11 cellular contexts compared by ENCODE assay signal in the genomic region with DNA sequence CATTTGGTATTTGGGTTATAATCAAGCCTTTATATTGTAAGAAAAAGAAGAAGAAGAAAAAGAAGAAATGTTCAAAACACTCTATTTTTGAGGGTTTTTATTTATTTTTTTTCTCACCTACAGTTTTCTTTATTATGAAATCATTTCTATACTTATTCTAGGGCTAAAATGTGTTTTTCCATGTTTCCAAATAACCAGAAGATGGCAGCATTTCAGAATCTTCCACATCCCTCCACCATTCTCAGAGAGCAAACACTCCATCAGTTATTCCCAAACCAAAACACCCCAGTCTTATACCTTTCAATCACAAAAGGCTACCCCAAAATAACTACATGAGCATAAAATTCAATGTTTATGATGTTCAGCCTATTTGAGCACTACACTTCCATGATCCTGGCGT. TPM values are rescaled to one million over a fixed set of nuclear protein-coding genes. Genes with fewer than 3 reads are reported as not detected.
A peak's percentile ranks its signal among the peaks of the same experiment; 100 is the strongest.
DNase-seq lines count a peak whose midpoint lies in the region; ATAC-seq and TF ChIP-seq lines count a peak whose summit lies in the region.
"Had no signal": no experiment of that assay in that cellular context is flagged by ENCODE, and none has a peak within 500 bp of the region (broad histone marks: within the 10 kb centered on the region; RNA-seq: fewer than 3 reads in every experiment).

No MANE protein-coding gene starts in this region.

- H2BK12ac ChIP-seq in trophoblast cell (ENCODE audit: low read length) = no peak overlapping the region

- H3K4ac ChIP-seq in trophoblast cell (ENCODE audit: low read depth, low read length) = no peak overlapping the region

- no peaks in the 10 kb centered on the region for H3K9me2 ChIP-seq in OCI-LY1 (ENCODE audit: low read depth, low read length)

- DNase-seq in A172 (ENCODE audit: low spot score) (peak; percentile 17), DMS53 (lab: John Stamatoyannopoulos, UW) (peak; percentile 65), glutamatergic neuron (no peak), NOMO-1 treated with DMSO at 0.1 percent for 48 hours (lab: John Stamatoyannopoulos, UW; ENCODE audit: unreplicated experiment) (no peak), trophoblast cell (no peak)
- DNase-seq: CD8-positive, alpha-beta memory T cell had no signal

- H3K79me2 ChIP-seq in OCI-LY1 (ENCODE audit: insufficient read depth, low read length) (no peaks in the 10 kb centered on the region), trophoblast cell (ENCODE audit: control insufficient read depth, insufficient read depth, low read length, poor library complexity) (no peaks in the 10 kb centered on the region)

- no peaks in the 10 kb centered on the region for H3K36me3 Mint-ChIP-seq in glutamatergic neuron (ENCODE audit: unreplicated experiment)
- H3K36me3 Mint-ChIP-seq: CD8-positive, alpha-beta memory T cell had no signal

- H2AFZ ChIP-seq in OCI-LY1 (ENCODE audit: low read length) = no peak overlapping the region
- no peak overlapping the region for H2AFZ ChIP-seq in trophoblast cell (ENCODE audit: insufficient read depth, low read length, poor library complexity)

- H3K4me1 Mint-ChIP-seq in glutamatergic neuron (ENCODE audit: low read depth, unreplicated experiment) = peaks cover 20% of the 10 kb centered on the region
- H3K4me1 Mint-ChIP-seq: CD8-positive, alpha-beta memory T cell had no signal

- no peak overlapping the region for H3K4me3 ChIP-seq in OCI-LY1 (ENCODE audit: low read depth, low read length, poor library complexity, severe bottlenecking)
- no peak overlapping the region for H3K4me3 ChIP-seq in trophoblast cell (ENCODE audit: low read depth, low read length)
- H3K4me3 ChIP-seq: SK-N-MC, suprapubic skin had no signal

- WGBS in trophoblast cell (ENCODE audit: extremely low coverage, insufficient coverage, insufficient read length) = no CpG with 5 or more reads among the region's 1 CpG

- no peak overlapping the region for H4K8ac ChIP-seq in trophoblast cell (ENCODE audit: low read depth, low read length)

- H4K12ac ChIP-seq in trophoblast cell (ENCODE audit: low read depth, low read length) = no peak overlapping the region

- H3K4me2 ChIP-seq in OCI-LY1 (ENCODE audit: low read length) (no peak overlapping the region), trophoblast cell (ENCODE audit: low read length) (no peak overlapping the region)

- peaks cover 2% of the 10 kb centered on the region for H3K27me3 Mint-ChIP-seq in glutamatergic neuron (ENCODE audit: unreplicated experiment)

- no peak overlapping the region for H3K27ac Mint-ChIP-seq in glutamatergic neuron (ENCODE audit: unreplicated experiment)
- H3K27ac Mint-ChIP-seq: CD8-positive, alpha-beta memory T cell had no signal

- no peaks in the 10 kb centered on the region for H3K79me1 ChIP-seq in trophoblast cell (ENCODE audit: low read length)

- no peaks in the 10 kb centered on the region for H3K9me3 Mint-ChIP-seq in glutamatergic neuron (ENCODE audit: unreplicated experiment)

- H3K9me3 ChIP-seq in OCI-LY1 (ENCODE audit: low read length) (no peaks in the 10 kb centered on the region), trophoblast cell (ENCODE audit: insufficient read depth, low read depth, low read length) (no peaks in the 10 kb centered on the region)
- H3K9me3 ChIP-seq: suprapubic skin had no signal

- H3K18ac ChIP-seq in trophoblast cell (ENCODE audit: low read length) = no peak overlapping the region

- H2BK120ac ChIP-seq in trophoblast cell (ENCODE audit: insufficient read depth, low read length, poor library complexity) = no peak overlapping the region

- H3K23ac ChIP-seq in trophoblast cell (ENCODE audit: low read length) = no peak overlapping the region

- H3K9ac ChIP-seq in OCI-LY1 (ENCODE audit: low read length) = no peak overlapping the region
- H3K9ac ChIP-seq in trophoblast cell (ENCODE audit: low read length) = no peak overlapping the region

- H3K14ac ChIP-seq in trophoblast cell (ENCODE audit: low read length) = no peak overlapping the region

- H3K4me1 ChIP-seq in OCI-LY1 (ENCODE audit: insufficient read depth, low read length, severe bottlenecking) = no peaks in the 10 kb centered on the region
- H3K4me1 ChIP-seq in trophoblast cell (ENCODE audit: control insufficient read depth in 1 of 2, insufficient read depth in 2 of 2, low read length in 2 of 2) = no peaks in the 10 kb centered on the region
- H3K4me1 ChIP-seq: suprapubic skin had no signal

- H3K36me3 ChIP-seq in OCI-LY1 (ENCODE audit: insufficient read depth, low read length) (no peaks in the 10 kb centered on the region), trophoblast cell (ENCODE audit: control insufficient read depth in 1 of 2, insufficient read depth in 2 of 2, low read length in 2 of 2) (no peaks in the 10 kb centered on the region)
- H3K36me3 ChIP-seq: suprapubic skin had no signal

- H3K4me3 Mint-ChIP-seq in glutamatergic neuron (ENCODE audit: unreplicated experiment) = no peak overlapping the region
- H3K4me3 Mint-ChIP-seq: CD8-positive, alpha-beta memory T cell had no signal

- H2BK5ac ChIP-seq in trophoblast cell (ENCODE audit: low read depth, low read length, poor library complexity) = no peak overlapping the region

- H3F3A ChIP-seq in OCI-LY1 (ENCODE audit: insufficient read depth, low read length) = no peaks in the 10 kb centered on the region

- H3K27ac ChIP-seq in OCI-LY1 (ENCODE audit: low read depth, low read length, poor library complexity, severe bottlenecking) = no peak overlapping the region
- H3K27ac ChIP-seq in trophoblast cell (ENCODE audit: low read depth, low read length) = no peak overlapping the region
- H3K27ac ChIP-seq: SK-N-MC, suprapubic skin had no signal

- H2AK5ac ChIP-seq in trophoblast cell (ENCODE audit: low read length) = no peak overlapping the region

- H3K27me3 ChIP-seq in OCI-LY1 (ENCODE audit: insufficient read depth, low read length) (no peaks in the 10 kb centered on the region), trophoblast cell (ENCODE audit: insufficient read depth, low read length) (no peaks in the 10 kb centered on the region)
- H3K27me3 ChIP-seq: suprapubic skin had no signal

- ATAC-seq in GM19023 (IDR thresholded peaks at IDR 0.05; ENCODE audit: unreplicated experiment) (no peak), HG03460 (IDR thresholded peaks at IDR 0.05; ENCODE audit: unreplicated experiment) (no peak)

- TF ChIP-seq CTCF in OCI-LY1 (IDR thresholded peaks at IDR 0.05; ENCODE audit: low read length) (peak; percentile 9; the same call in 1 of the 2 replicates), glutamatergic neuron (IDR thresholded peaks at IDR 0.05; ENCODE audit: partially characterized antibody, unreplicated experiment) (peak; percentile 58)

- no peak overlapping the region for H4K91ac ChIP-seq in trophoblast cell (ENCODE audit: low read depth, low read length)

- no peaks in the 10 kb centered on the region for H4K20me1 ChIP-seq in OCI-LY1 (ENCODE audit: insufficient read depth, low read length)

RNA-seq across cellular contexts. Expression of a gene that starts 38.7 kb away (rescaled TPM):
- not detected in 2 replicates for total RNA-seq in A172 (2014; rRNA removed; shearing (Covaris generic))
- total RNA-seq in glutamatergic neuron (ENCODE audit: unreplicated experiment) = 657 TPM
- not detected in 2 replicates for polyA plus RNA-seq in trophoblast cell (2013)
- total RNA-seq: CD8-positive, alpha-beta memory T cell; suprapubic skin had no signal
- polyA plus RNA-seq: CD8-positive, alpha-beta memory T cell had no signal

Comparison
In these comparisons a context has a peak if more than half of its experiments do, and no peak if none do; other contexts are left out.
1. DNase-seq: peak in A172 (single experiment) and DMS53 (single experiment); none in glutamatergic neuron (single experiment), NOMO-1 treated with DMSO at 0.1 percent for 48 hours (single experiment) and trophoblast cell (0 of 2).
2. RNA of a gene that starts 38.7 kb away (total RNA-seq): 657 TPM in glutamatergic neuron (single experiment); not detected in A172; every median in the first group is over 100 times any median in the second.